Comparison of ENCODE assay signal across 8 cellular contexts in genomic region chr2:70554338-70554892, GRCh38. TPM values are rescaled to one million over a fixed set of nuclear protein-coding genes. Genes with fewer than 3 reads are reported as not detected.
DNase-seq lines count a peak whose midpoint lies in the region; ATAC-seq, FAIRE-seq and TF ChIP-seq lines count a peak whose summit lies in the region.

No MANE protein-coding gene starts in this region.

- in situ Hi-C loops in K562 (cut with MboI): no loop called here

- no TSS peak for BruUV-seq in K562 (replicated peaks; lab: Mats Ljungman, UMichigan)

- peaks cover 0 to 15% of the 10 kb centered on the region in 2 experiments; a peak in 2 of 5 replicates for H3K4me1 ChIP-seq in K562 (replicated peaks in 1 of 2; ENCODE audit: control insufficient read depth in 2 of 2, insufficient read depth in 2 of 2, low read length in 2 of 2)
- peaks cover 25% of the 10 kb centered on the region for H3K4me1 ChIP-seq in lower lobe of right lung
- H3K4me1 ChIP-seq in thyroid gland: peaks cover 6 to 19% of the 10 kb centered on the region in 2 donors

- H3K27me3 Mint-ChIP-seq in activated CD8-positive, alpha-beta memory T cell treated with anti-CD3 and anti-CD28 coated beads, Interleukin-2, amount 10 ng/mL, durations not matched to agents 7 days and 5 days: peaks cover 77% of the 10 kb centered on the region

- FAIRE-seq in K562 (lab: Jason Lieb, UNC): peak; percentile 37

- no peaks in the 10 kb centered on the region for H4K20me1 ChIP-seq in K562 (replicated peaks; ENCODE audit: control insufficient read depth, insufficient read depth, low read length)

- H3K36me3 Mint-ChIP-seq in activated CD8-positive, alpha-beta memory T cell treated with anti-CD3 and anti-CD28 coated beads, Interleukin-2, amount 10 ng/mL, durations not matched to agents 7 days and 5 days: no peaks in the 10 kb centered on the region

- no peak overlapping the region for H3K27ac ChIP-seq in K562 (ENCODE audit: extremely low read depth, low read depth, low read length)
- peak overlapping the region; percentile 84 for H3K27ac ChIP-seq in lower lobe of right lung
- peak overlapping the region; percentile 85 to 92 (median 88) for H3K27ac ChIP-seq in thyroid gland

- no peak overlapping the region for H3K9ac ChIP-seq in K562 (ENCODE audit: insufficient read depth in 1 of 2, low read depth in 2 of 2, low read length in 2 of 2)

- peak overlapping the region; percentile 59 for H3K4me3 Mint-ChIP-seq in activated CD8-positive, alpha-beta memory T cell treated with anti-CD3 and anti-CD28 coated beads, Interleukin-2, amount 10 ng/mL, durations not matched to agents 7 days and 5 days

- no peak for DNase-seq in activated CD8-positive, alpha-beta memory T cell treated with anti-CD3 and anti-CD28 coated beads, Interleukin-2, amount 10 ng/mL, durations not matched to agents 7 days and 5 days
- DNase-seq in activated CD8-positive, alpha-beta memory T cell treated with anti-CD3 and anti-CD28 coated beads, Interleukin-2, amount 50 U/mL, for 4 hours: no peak
- DNase-seq in K562 (ENCODE audit: extremely low read depth in 1 of 4, low spot score in 3 of 4) (no peak), lower lobe of right lung (no peak), thyroid gland (no peak), SKM-1 treated with dmso at 0.1 percent for 144 hours (lab: John Stamatoyannopoulos, UW; ENCODE audit: unreplicated experiment) (no peak)

- TF ChIP-seq CTCF in K562 (IDR thresholded peaks at IDR 0.05 in 2 of 3, conservative IDR thresholded peaks at IDR 0.05 in 1 of 3; ENCODE audit: insufficient read depth in 2 of 3, low read depth in 1 of 3, low read length in 3 of 3) (no peak), lower lobe of right lung (IDR thresholded peaks at IDR 0.05) (peak; percentile 43), thyroid gland (IDR thresholded peaks at IDR 0.05) (peak in 2 of 6 experiments; percentile 30 to 56)

- H3K9me3 Mint-ChIP-seq in activated CD8-positive, alpha-beta memory T cell treated with anti-CD3 and anti-CD28 coated beads, Interleukin-2, amount 10 ng/mL, durations not matched to agents 7 days and 5 days (ENCODE audit: low read depth): no peaks in the 10 kb centered on the region

- no peaks in the 10 kb centered on the region for H3K9me1 ChIP-seq in K562 (ENCODE audit: control insufficient read depth, insufficient read depth, low read length)

- no peaks in the 10 kb centered on the region for H3K79me2 ChIP-seq in K562 (ENCODE audit: control insufficient read depth, insufficient read depth, low read length)

- TF ChIP-seq EP300 in K562 (IDR thresholded peaks at IDR 0.05; ENCODE audit: low read length): no peak

- 15% methylated on average over 17 of the region's 18 CpGs for WGBS in K562 (ENCODE audit: insufficient coverage, low coverage, missing lambda C conversion rate)
- WGBS in thyroid gland, 2 donors: 32 to 45% methylated on average over 10 to 17 of the region's 18 CpGs

- H3K4me3 ChIP-seq in K562: no peak overlapping the region
- peak overlapping the region; percentile 74 for H3K4me3 ChIP-seq in lower lobe of right lung
- peak overlapping the region; percentile 1 to 92 (median 54) for H3K4me3 ChIP-seq in thyroid gland (replicated peaks in 1 of 3)

- H3K9me3 ChIP-seq in K562 (replicated peaks; ENCODE audit: control insufficient read depth, insufficient read depth, low read depth, low read length) (no peaks in the 10 kb centered on the region), lower lobe of right lung (no peaks in the 10 kb centered on the region), thyroid gland (no peaks in the 10 kb centered on the region)

- peaks cover 37 to 55% of the 10 kb centered on the region in 2 experiments for H3K27me3 ChIP-seq in K562 (ENCODE audit: control insufficient read depth in 2 of 2, insufficient read depth in 2 of 2, low read length in 2 of 2)
- peaks cover 27% of the 10 kb centered on the region for H3K27me3 ChIP-seq in lower lobe of right lung (ENCODE audit: low read depth)
- no peaks in the 10 kb centered on the region for H3K27me3 ChIP-seq in thyroid gland

- no peak overlapping the region for H3K27ac Mint-ChIP-seq in activated CD8-positive, alpha-beta memory T cell treated with anti-CD3 and anti-CD28 coated beads, Interleukin-2, amount 10 ng/mL, durations not matched to agents 7 days and 5 days

- CTCF ChIA-PET in activated CD8-positive, alpha-beta memory T cell treated with anti-CD3 and anti-CD28 coated beads, Interleukin-2, amount 10 ng/mL, durations not matched to agents 7 days and 5 days (lab: Charles Lee): interaction anchor here (1.5 kb wide), 1 partner anchor 64 kb away, joined by 4 read pairs; no protein-coding TSS in a partner anchor
- CTCF ChIA-PET in K562 (lab: Yijun Ruan, JAX; ENCODE audit: low intra/inter-chr PET ratio): no interaction called here

- POLR2A ChIA-PET in K562 (lab: Yijun Ruan, JAX): no interaction called here

- H2AFZ ChIP-seq in K562 (ENCODE audit: low read depth, low read length): no peak overlapping the region

- ATAC-seq in activated CD8-positive, alpha-beta memory T cell treated with anti-CD3 and anti-CD28 coated beads, Interleukin-2, amount 10 ng/mL, durations not matched to agents 7 days and 5 days: no peak
- ATAC-seq in K562: no peak
- no peak for ATAC-seq in lower lobe of right lung
- no peak for ATAC-seq in HG03280 (IDR thresholded peaks at IDR 0.05; ENCODE audit: unreplicated experiment)
- ATAC-seq in HG02763 (IDR thresholded peaks at IDR 0.05; ENCODE audit: unreplicated experiment): no peak

- no peak for TF ChIP-seq RAD21 in K562 (CRISPR knock-in tag; conservative IDR thresholded peaks at IDR 0.05 in 1 of 2, IDR thresholded peaks at IDR 0.05 in 1 of 2)

- H3K4me2 ChIP-seq in K562 (ENCODE audit: insufficient read depth, low read length): no peak overlapping the region

- H3K36me3 ChIP-seq in K562 (ENCODE audit: control insufficient read depth, insufficient read depth, low read length) (no peaks in the 10 kb centered on the region), lower lobe of right lung (no peaks in the 10 kb centered on the region), thyroid gland (no peaks in the 10 kb centered on the region)

- H3K4me1 Mint-ChIP-seq in activated CD8-positive, alpha-beta memory T cell treated with anti-CD3 and anti-CD28 coated beads, Interleukin-2, amount 10 ng/mL, durations not matched to agents 7 days and 5 days: peaks cover 19% of the 10 kb centered on the region

- intact Hi-C loops in K562 (cut with micrococcal nuclease) (loop anchor here (5.0 to 10.0 kb wide), 2 partner anchors 63 to 90 kb away; no protein-coding TSS in a partner anchor), lower lobe of right lung (cut with DNase I) (no loop called here), thyroid gland (cut with DNase I) (loop anchor here (5.0 kb wide), 1 partner anchor 63 kb away; no protein-coding TSS in a partner anchor)

- no peak for TF ChIP-seq POLR2A in K562 (conservative IDR thresholded peaks at IDR 0.05)
- TF ChIP-seq POLR2A in thyroid gland (IDR thresholded peaks at IDR 0.05): no peak

TF ChIP-seq in K562, 482 proteins besides CTCF, POLR2A, EP300 and RAD21:
- TF ChIP-seq JUND (IDR thresholded peaks at IDR 0.05; ENCODE audit: borderline replicate concordance, low read depth, low read length) (no peak), JUND (tag; IDR thresholded peaks at IDR 0.05; ENCODE audit: borderline replicate concordance, low read depth, low read length) (no peak)

RNA-seq across cellular contexts. Expression of gene TGFA, which starts 0.8 kb away (rescaled TPM):
- total RNA-seq in activated CD8-positive, alpha-beta memory T cell treated with anti-CD3 and anti-CD28 coated beads, Interleukin-2, amount 10 ng/mL, durations not matched to agents 7 days and 5 days: not detected
- not detected in 2 replicates for total RNA-seq in K562 (2011; cell fraction: chromatin; rRNA removed; ENCODE audit: low replicate concordance)
- not detected in 2 replicates for total RNA-seq in K562 (2011; cell fraction: nucleolus; rRNA removed)
- total RNA-seq in K562 (2011; cell fraction: nucleoplasm; rRNA removed): not detected in 2 replicates
- total RNA-seq in K562 (2014; rRNA removed): not detected in 2 replicates
- total RNA-seq in K562 (2014; rRNA removed; fragmentation: Illumina TruSeq; extraction: Trizol): not detected in 2 replicates
- not detected in 2 replicates for total RNA-seq in K562 (2015; rRNA removed; fragmentation: Illumina TruSeq; extraction: Trizol)
- total RNA-seq in K562 (2021): not detected in 2 replicates
- polyA plus RNA-seq in K562 (2011; rRNA removed): not detected in 2 replicates
- not detected in 2 replicates for polyA plus RNA-seq in K562 (2011; cell fraction: cytosol; rRNA removed)
- polyA plus RNA-seq in K562 (2011; cell fraction: nucleus; rRNA removed): not detected in 2 replicates
- 0.04 TPM in 1 of 2 replicates, not detected in the other for polyA plus RNA-seq in K562 (2012)
- polyA plus RNA-seq in K562 (2014; fragmentation: Illumina TruSeq; extraction: Trizol): not detected in 2 replicates
- polyA plus RNA-seq in K562 (2014; fragmentation: Nextera tagmentation; extraction: Ambion mirVana): not detected
- polyA plus RNA-seq in K562 (2014; rRNA removed): not detected in 2 replicates
- not detected in 2 replicates for polyA minus RNA-seq in K562 (2011; rRNA and poly(A)+ RNA removed)
- not detected in 2 replicates for polyA minus RNA-seq in K562 (2011; cell fraction: cytosol; rRNA and poly(A)+ RNA removed)
- not detected in 2 replicates for polyA minus RNA-seq in K562 (2011; cell fraction: nucleus; rRNA and poly(A)+ RNA removed)
- total RNA-seq in lower lobe of right lung: 8.2 TPM
- 10 to 100 TPM; 12.9 to 23.0 (median 18.6) TPM for total RNA-seq in thyroid gland
